ENCODE assay signal across 28 cellular contexts in the genomic region with DNA sequence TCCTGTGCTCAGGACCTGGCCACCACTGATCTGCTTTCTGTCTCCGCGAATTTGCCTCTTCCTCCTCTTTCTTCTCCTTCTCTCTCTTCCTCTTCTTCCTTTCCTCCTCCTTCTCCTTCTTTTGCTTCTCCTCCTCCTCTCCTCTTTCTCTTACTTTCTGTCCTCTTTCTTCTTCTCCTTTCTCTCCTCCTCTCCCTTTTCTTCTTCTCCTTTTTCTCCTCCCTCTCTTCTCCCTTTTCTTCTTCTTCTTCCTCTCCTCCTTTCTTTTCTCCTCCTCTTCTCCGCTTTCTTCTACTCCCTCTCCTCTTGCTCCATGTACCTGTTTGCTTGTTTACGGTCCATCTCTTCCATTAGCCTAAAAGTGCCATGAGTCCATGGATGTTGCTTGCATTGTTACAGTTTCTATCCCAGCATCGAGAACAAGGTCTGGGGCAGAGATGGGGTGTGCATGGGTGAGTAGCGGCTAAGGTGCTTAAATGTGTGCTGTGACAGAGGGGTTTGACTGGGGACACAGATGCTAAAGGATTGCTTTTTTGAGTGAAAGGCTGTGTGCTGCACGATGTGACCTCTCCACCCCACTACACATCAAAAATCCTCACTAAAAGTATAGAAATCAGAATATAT. TPM values are rescaled to one million over a fixed set of nuclear protein-coding genes. Genes with fewer than 3 reads are reported as not detected.
"Had no signal": no experiment of that assay in that cellular context is flagged by ENCODE, and none has a peak within 500 bp of the region (broad histone marks: within the 10 kb centered on the region; RNA-seq: fewer than 3 reads in every experiment).

No MANE protein-coding gene starts in this region.

- H3K79me2 ChIP-seq: hepatocyte had no signal

- H3K36me3 Mint-ChIP-seq: activated naive CD4-positive, alpha-beta T cell treated with anti-CD3 and anti-CD28 coated beads, Interleukin-2, amount 50 U/mL, for 24 hours; natural killer cell had no signal

- H3K27ac ChIP-seq: gastroesophageal sphincter, hepatocyte, neural progenitor cell, skin epidermis, thoracic aorta, uterus had no signal

- H3K36me3 ChIP-seq: gastroesophageal sphincter, neural progenitor cell, thoracic aorta, uterus had no signal

- H3K4me3 Mint-ChIP-seq: activated CD4-positive, alpha-beta T cell treated with anti-CD3 and anti-CD28 coated beads for 36 hours; activated naive CD4-positive, alpha-beta T cell treated with anti-CD3 and anti-CD28 coated beads, Interleukin-2, amount 50 U/mL, for 24 hours; activated naive CD8-positive, alpha-beta T cell treated with anti-CD3 and anti-CD28 coated beads, Interleukin-2, amount 50 U/mL, for 24 hours; activated T-cell treated with anti-CD3 and anti-CD28 coated beads, Interleukin-2, amount 50 U/mL, for 24 hours; natural killer cell; neural progenitor cell; stimulated activated naive CD8-positive, alpha-beta T cell treated with anti-CD3 and anti-CD28 coated beads, Interleukin-15, Interleukin-2, amounts not matched to agents 100 ng/mL and 50 ng/mL, for 24 hours had no signal

- H3K9me3 Mint-ChIP-seq: activated naive CD4-positive, alpha-beta T cell treated with anti-CD3 and anti-CD28 coated beads, Interleukin-2, amount 50 U/mL, for 24 hours; activated naive CD8-positive, alpha-beta T cell treated with anti-CD3 and anti-CD28 coated beads, Interleukin-2, amount 50 U/mL, for 24 hours; activated T-cell treated with anti-CD3 and anti-CD28 coated beads, Interleukin-2, amount 50 U/mL, for 24 hours; natural killer cell; stimulated activated naive CD8-positive, alpha-beta T cell treated with anti-CD3 and anti-CD28 coated beads, Interleukin-15, Interleukin-2, amounts not matched to agents 100 ng/mL and 50 ng/mL, for 24 hours had no signal

- H3K27ac Mint-ChIP-seq: activated CD4-positive, alpha-beta T cell treated with anti-CD3 and anti-CD28 coated beads for 36 hours; activated naive CD4-positive, alpha-beta T cell treated with anti-CD3 and anti-CD28 coated beads, Interleukin-2, amount 50 U/mL, for 24 hours; activated naive CD8-positive, alpha-beta T cell treated with anti-CD3 and anti-CD28 coated beads, Interleukin-2, amount 50 U/mL, for 24 hours; activated T-cell treated with anti-CD3 and anti-CD28 coated beads, Interleukin-2, amount 50 U/mL, for 24 hours; natural killer cell; stimulated activated naive CD8-positive, alpha-beta T cell treated with anti-CD3 and anti-CD28 coated beads, Interleukin-15, Interleukin-2, amounts not matched to agents 100 ng/mL and 50 ng/mL, for 24 hours had no signal

- H3K9me3 ChIP-seq: gastroesophageal sphincter, thoracic aorta, uterus had no signal

- H3K4me2 ChIP-seq: hepatocyte, neural progenitor cell had no signal

- H2AFZ ChIP-seq: hepatocyte, neural progenitor cell had no signal

- H3K27me3 Mint-ChIP-seq: activated naive CD4-positive, alpha-beta T cell treated with anti-CD3 and anti-CD28 coated beads, Interleukin-2, amount 50 U/mL, for 24 hours; stimulated activated naive CD8-positive, alpha-beta T cell treated with anti-CD3 and anti-CD28 coated beads, Interleukin-15, Interleukin-2, amounts not matched to agents 100 ng/mL and 50 ng/mL, for 24 hours had no signal

- DNase-seq: activated CD4-positive, alpha-beta T cell treated with anti-CD3 and anti-CD28 coated beads for 36 hours; activated CD4-positive, alpha-beta T cell treated with anti-CD3 and anti-CD28 coated beads, Interleukin-2, amount 50 U/mL, for 48 hours; activated CD4-positive, CD25-positive, alpha-beta regulatory T cell; activated CD8-positive, alpha-beta memory T cell treated with anti-CD3 and anti-CD28 coated beads for 24 hours; activated gamma-delta T cell treated with Interleukin-2 at 50 U/mL for 16 hours; activated naive CD8-positive, alpha-beta T cell treated with anti-CD3 and anti-CD28 coated beads, Interleukin-2, amount 50 U/mL, for 24 hours; activated T-cell treated with anti-CD3 and anti-CD28 coated beads, Interleukin-2, amount 50 U/mL, for 24 hours; amygdala; caudate nucleus; cortex of kidney; kidney; mesenchymal stem cell; natural killer cell; posterior cingulate gyrus; stimulated activated CD4-positive, alpha-beta T cell treated with anti-CD3 and anti-CD28 coated beads, Interleukin-12 subunit alpha, Interleukin-12 subunit beta, amount 100 ng/mL, for 4 hours; stimulated activated CD4-positive, alpha-beta T cell treated with anti-CD3 and anti-CD28 coated beads, Interleukin-4, amount 100 ng/mL, for 1 hour; trophoblast cell; uterus had no signal

- H3K27me3 ChIP-seq: hepatocyte, neural progenitor cell, uterus had no signal

- H3K4me1 Mint-ChIP-seq: activated naive CD4-positive, alpha-beta T cell treated with anti-CD3 and anti-CD28 coated beads, Interleukin-2, amount 50 U/mL, for 24 hours; natural killer cell had no signal

- H3K4me3 ChIP-seq: gastroesophageal sphincter, hepatocyte, neural progenitor cell, skin epidermis, thoracic aorta, uterus had no signal

- H3K4me1 ChIP-seq: gastroesophageal sphincter, uterus had no signal

RNA-seq across cellular contexts. Expression of gene SH2D4B, which starts 7.7 kb away (rescaled TPM):
- total RNA-seq: endothelial cell of umbilical vein, fibroblast of lung, fibroblast of villous mesenchyme, gastroesophageal sphincter, hepatocyte had no signal
